ENCODE assay signal across 26 cellular contexts in genomic region chr5:149682532-149683076, GRCh38. TPM values are rescaled to one million over a fixed set of nuclear protein-coding genes. Genes with fewer than 3 reads are reported as not detected.
DNase-seq lines count a peak whose midpoint lies in the region; ATAC-seq, FAIRE-seq and TF ChIP-seq lines count a peak whose summit lies in the region.
"Had no signal": no experiment of that assay in that cellular context is flagged by ENCODE, and none has a peak within 500 bp of the region (broad histone marks: within the 10 kb centered on the region; RNA-seq: fewer than 3 reads in every experiment).

No MANE protein-coding gene starts in this region.

- H3K4me2 ChIP-seq in BLaER1 treated with 17β-estradiol and CSF1 and Interleukin-3, amounts not matched to agents 10 nM and 100 nM, result peak overlapping the region; percentile 77 to 94 (median 83)
- no peak overlapping the region for H3K4me2 ChIP-seq in OCI-LY7 (ENCODE audit: low read length)

- peaks cover 0 to 5% (median 0%) of the 10 kb centered on the region in 11 experiments; a peak in 1 of 22 replicates for H3K9me3 ChIP-seq in BLaER1 treated with 17β-estradiol and CSF1 and Interleukin-3, amounts not matched to agents 10 nM and 100 nM (replicated peaks in 1 of 11)
- no peaks in the 10 kb centered on the region for H3K9me3 ChIP-seq in OCI-LY7 (ENCODE audit: low read length)
- H3K9me3 ChIP-seq: gastroesophageal sphincter, sigmoid colon, suprapubic skin had no signal

- H3K79me2 ChIP-seq in OCI-LY7 (ENCODE audit: insufficient read depth, low read depth, low read length), result no peaks in the 10 kb centered on the region

- no peaks in the 10 kb centered on the region for H3K36me3 ChIP-seq in BLaER1 treated with 17β-estradiol and CSF1 and Interleukin-3, amounts not matched to agents 10 nM and 100 nM
- no peaks in the 10 kb centered on the region for H3K36me3 ChIP-seq in OCI-LY7 (ENCODE audit: insufficient read depth, low read length)
- H3K36me3 ChIP-seq: gastroesophageal sphincter, sigmoid colon, suprapubic skin had no signal

- POLR2A ChIA-PET in OCI-LY7 (lab: Charles Lee), result no interaction called here

- peak; percentile 15 for FAIRE-seq in GM18507 (lab: Jason Lieb, UNC)
- FAIRE-seq: D721Med, H54 had no signal

- no peaks in the 10 kb centered on the region for H4K20me1 ChIP-seq in BLaER1 treated with 17β-estradiol and CSF1 and Interleukin-3, amounts not matched to agents 10 nM and 100 nM
- H4K20me1 ChIP-seq in OCI-LY7 (ENCODE audit: insufficient read depth, low read length), result no peaks in the 10 kb centered on the region

- no peaks in the 10 kb centered on the region for H3K9me2 ChIP-seq in OCI-LY7 (ENCODE audit: insufficient read depth, low read length)

- BruUV-seq in OCI-LY7 (replicated peaks; lab: Mats Ljungman, UMichigan), result no TSS peak

- H3K9ac ChIP-seq in BLaER1 treated with 17β-estradiol and CSF1 and Interleukin-3, amounts not matched to agents 10 nM and 100 nM, result peak overlapping the region in 7 of 11 experiments; percentile 29 to 80 (median 70); a peak in 11 of 22 replicates

- CTCF ChIA-PET in OCI-LY7 (lab: Charles Lee; ENCODE audit: unreplicated experiment), result interaction anchor here (1.3 kb wide), 1 partner anchor 15 kb away, joined by 3 read pairs; no protein-coding TSS in a partner anchor

- H3K4me3 ChIP-seq in BLaER1 treated with 17β-estradiol and CSF1 and Interleukin-3, amounts not matched to agents 10 nM and 100 nM, result no peak overlapping the region
- no peak overlapping the region for H3K4me3 ChIP-seq in OCI-LY7 (ENCODE audit: low read depth, low read length, poor library complexity, severe bottlenecking)
- H3K4me3 ChIP-seq: dorsolateral prefrontal cortex, gastroesophageal sphincter, sigmoid colon, SK-N-MC, suprapubic skin had no signal

- ATAC-seq in esophagus mucosa (peak; percentile 43), GM18870 (IDR thresholded peaks at IDR 0.05; ENCODE audit: unreplicated experiment) (no peak), HG02884 (IDR thresholded peaks at IDR 0.05; ENCODE audit: unreplicated experiment) (no peak), HG03378 (IDR thresholded peaks at IDR 0.05; ENCODE audit: unreplicated experiment) (no peak)
- ATAC-seq: activated naive CD8-positive, alpha-beta T cell treated with anti-CD3 and anti-CD28 coated beads, Interleukin-2, amount 50 U/mL, for 24 hours; gastroesophageal sphincter; left lobe of liver had no signal

- H3K27ac ChIP-seq in BLaER1 treated with 17β-estradiol and CSF1 and Interleukin-3, amounts not matched to agents 10 nM and 100 nM, result peak overlapping the region in 10 of 11 experiments; percentile 68 to 95 (median 85); a peak in 19 of 22 replicates
- H3K27ac ChIP-seq in OCI-LY7 (ENCODE audit: low read depth, low read length, poor library complexity, severe bottlenecking), result no peak overlapping the region
- H3K27ac ChIP-seq: dorsolateral prefrontal cortex, gastroesophageal sphincter, sigmoid colon, SK-N-MC, suprapubic skin, VCaP had no signal

- H3K4me1 ChIP-seq in BLaER1 treated with 17β-estradiol and CSF1 and Interleukin-3, amounts not matched to agents 10 nM and 100 nM, result peaks cover 57 to 100% (median 97%) of the 10 kb centered on the region in 10 experiments
- peaks cover 19% of the 10 kb centered on the region for H3K4me1 ChIP-seq in OCI-LY7 (ENCODE audit: insufficient read depth, low read length, poor library complexity, severe bottlenecking)
- H3K4me1 ChIP-seq: gastroesophageal sphincter, sigmoid colon had no signal

- no peaks in the 10 kb centered on the region for H3K27me3 ChIP-seq in BLaER1 treated with 17β-estradiol and CSF1 and Interleukin-3, amounts not matched to agents 10 nM and 100 nM
- H3K27me3 ChIP-seq: dorsolateral prefrontal cortex, gastroesophageal sphincter, sigmoid colon, suprapubic skin had no signal

- DNase-seq in GM18507 (ENCODE audit: extremely low spot score, insufficient read length, low read depth) (no peak), OCI-LY7 (ENCODE audit: low spot score) (peak; percentile 21)
- no peak for DNase-seq in activated CD4-positive, alpha-beta T cell treated with anti-CD3 and anti-CD28 coated beads, Interleukin-2, amount 50 U/mL, for 48 hours
- DNase-seq: activated CD4-positive, alpha-beta T cell treated with anti-CD3 and anti-CD28 coated beads for 48 hours; activated naive CD8-positive, alpha-beta T cell treated with anti-CD3 and anti-CD28 coated beads, Interleukin-2, amount 50 U/mL, for 24 hours; activated T-cell treated with anti-CD3 and anti-CD28 coated beads, Interleukin-2, amount 50 U/mL, for 1 hour; CD4-positive, CD25-positive, alpha-beta regulatory T cell; dorsolateral prefrontal cortex; NCI-H187; NCI-H2171 treated with DMSO at 0.1 percent for 48 hours; NCI-H510A treated with DMSO at 0.1 percent for 48 hours; sigmoid colon; stimulated activated CD4-positive, alpha-beta T cell treated with anti-CD3 and anti-CD28 coated beads, Interleukin-4, amount 100 ng/mL, for 4 hours; stimulated activated naive CD4-positive, alpha-beta T cell had no signal

- no peak overlapping the region for H2AFZ ChIP-seq in OCI-LY7 (ENCODE audit: low read length)

- TF ChIP-seq CTCF in OCI-LY7 (conservative IDR thresholded peaks at IDR 0.05; ENCODE audit: low read length), result no peak

- intact Hi-C loops in OCI-LY7 (cut with micrococcal nuclease; ENCODE audit: unreplicated experiment), result no loop called here

RNA-seq across cellular contexts. Expression of gene PPARGC1B, which starts 47.5 kb away (rescaled TPM):
- total RNA-seq in OCI-LY7 (2014; rRNA removed; shearing (Covaris generic)), result 4.2 and 5.6 TPM in 2 replicates
- total RNA-seq in OCI-LY7 (2022) (10.3 and 11.6 TPM in 2 replicates), esophagus mucosa (8.8 TPM)
